12 cellular contexts compared by ENCODE assay signal in the genomic region with DNA sequence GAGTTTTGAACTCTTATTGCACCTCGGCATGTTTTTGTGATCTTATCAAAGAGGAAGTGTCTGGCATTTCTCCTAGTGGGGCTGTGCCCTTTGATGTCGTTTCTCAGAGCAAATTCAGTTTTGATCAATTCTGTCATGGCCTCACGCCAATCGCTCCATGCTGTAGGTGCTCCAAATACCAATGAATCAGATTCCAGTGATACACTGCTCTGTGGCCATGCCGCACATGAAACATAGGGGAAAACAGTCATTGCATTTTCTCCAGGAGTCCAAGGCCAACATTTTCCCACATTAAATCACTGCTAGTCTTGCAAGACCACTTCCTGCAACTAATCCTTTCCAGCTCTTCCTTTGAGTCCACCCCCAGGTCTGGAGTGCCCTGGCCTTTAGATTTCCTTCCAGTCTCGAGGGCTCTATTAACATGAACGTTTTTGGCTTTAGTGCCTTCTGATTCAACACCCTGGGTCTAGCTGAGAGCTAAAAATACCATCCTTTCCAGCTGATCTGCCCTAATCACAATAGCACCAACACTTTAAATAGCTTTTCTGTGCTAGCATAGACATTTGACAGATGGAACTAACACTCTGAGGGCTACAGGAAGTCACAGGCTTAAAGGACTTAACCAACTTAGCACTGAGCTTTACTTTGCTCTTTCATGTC. TPM values are rescaled to one million over a fixed set of nuclear protein-coding genes. Genes with fewer than 3 reads are reported as not detected.
DNase-seq lines count a peak whose midpoint lies in the region; ATAC-seq and TF ChIP-seq lines count a peak whose summit lies in the region.
"Had no signal": no experiment of that assay in that cellular context is flagged by ENCODE, and none has a peak within 500 bp of the region (broad histone marks: within the 10 kb centered on the region; RNA-seq: fewer than 3 reads in every experiment).

No MANE protein-coding gene starts in this region.

- H3K4me1 ChIP-seq in cardiac muscle cell (ENCODE audit: low read depth) = peaks cover 73% of the 10 kb centered on the region
- peaks cover 67% of the 10 kb centered on the region for H3K4me1 ChIP-seq in psoas muscle
- peaks cover 2 to 66% (median 22%) of the 10 kb centered on the region in 4 donors for H3K4me1 ChIP-seq in stomach

- peak; percentile 87 to 92 (median 92) for ATAC-seq in psoas muscle
- no peak for ATAC-seq in HG02798 (IDR thresholded peaks at IDR 0.05; ENCODE audit: poor library complexity, unreplicated experiment)

- no peak for TF ChIP-seq CTCF in cardiac muscle cell (IDR thresholded peaks at IDR 0.05; ENCODE audit: low read depth, low read length)
- no peak for TF ChIP-seq CTCF in psoas muscle (IDR thresholded peaks at IDR 0.05)
- TF ChIP-seq CTCF in stomach (IDR thresholded peaks at IDR 0.05) = no peak

- H3K4me3 ChIP-seq in cardiac muscle cell (no peak overlapping the region), psoas muscle (no peak overlapping the region), stomach (no peak overlapping the region)

- peak; percentile 71 for DNase-seq in ELF-1 (ENCODE audit: low read depth, low spot score)
- peak; percentile 46 for DNase-seq in SW480 (ENCODE audit: low spot score)
- peak; percentile 86 to 89 for DNase-seq in cardiac muscle cell (ENCODE audit: low read depth in 1 of 2, low spot score in 1 of 2)
- DNase-seq in psoas muscle = peak in 1 of 2 donors; percentile 16
- DNase-seq in cerebellum (ENCODE audit: low spot score) = no peak
- no peak for DNase-seq in stomach
- DNase-seq in DMS153 treated with DMSO at 0.1 percent for 48 hours (lab: John Stamatoyannopoulos, UW; ENCODE audit: unreplicated experiment) = no peak
- DNase-seq: activated T-cell treated with anti-CD3 and anti-CD28 coated beads, Interleukin-2, amount 50 U/mL, for 24 hours; GDM1; naive B cell; NCI-H1436 had no signal

- intact Hi-C loops in psoas muscle (cut with DNase I) = loop anchor here in 1 of 2 donors (5.0 kb wide), 1 partner anchor 51 kb away; no protein-coding TSS in a partner anchor
- intact Hi-C loops in stomach (cut with DNase I; ENCODE audit: low total_unique reads) = no loop called here

- H3K27me3 ChIP-seq in cardiac muscle cell (no peaks in the 10 kb centered on the region), psoas muscle (ENCODE audit: insufficient read depth in 3 of 3, low read length in 2 of 3) (no peaks in the 10 kb centered on the region), stomach (no peaks in the 10 kb centered on the region)

- 22 to 25% (median 24%) methylated on average over 7 of the region's 7 CpGs for WGBS in psoas muscle, 3 donors
- WGBS in stomach, 5 donors = 33 to 56% (median 50%) methylated on average over 7 of the region's 7 CpGs

- no peaks in the 10 kb centered on the region for H3K9me3 ChIP-seq in cardiac muscle cell (ENCODE audit: low read depth)
- H3K9me3 ChIP-seq in psoas muscle = no peaks in the 10 kb centered on the region
- H3K9me3 ChIP-seq in stomach = no peaks in the 10 kb centered on the region

- TF ChIP-seq EP300 in stomach (IDR thresholded peaks at IDR 0.05) = no peak

- H3K36me3 ChIP-seq in cardiac muscle cell (no peaks in the 10 kb centered on the region), psoas muscle (ENCODE audit: insufficient read depth in 1 of 2, low read depth in 1 of 2) (peaks cover 3 to 29% of the 10 kb centered on the region in 2 donors), stomach (peaks cover 14 to 95% (median 91%) of the 10 kb centered on the region in 4 donors)

- no peak for TF ChIP-seq POLR2A in stomach (IDR thresholded peaks at IDR 0.05)

- H3K27ac ChIP-seq in cardiac muscle cell (peak overlapping the region; percentile 90), psoas muscle (peak overlapping the region; percentile 80), stomach (peak overlapping the region in 2 of 5 donors; percentile 19 to 36)

RNA-seq across cellular contexts. Expression of a gene that starts 18.2 kb away (rescaled TPM):
- total RNA-seq in cardiac muscle cell (108 and 116 TPM in 2 replicates), psoas muscle (10 to 100 TPM in 1 of 4 donors, 1 to 10 TPM in 3; 5.3 to 10.1 (median 6.9) TPM), cerebellum (5.3 TPM), stomach (under 1 TPM in 3 of 5 donors, not detected in 2; 0.37 to 0.89 (median 0.43) TPM)
- polyA plus RNA-seq in cardiac muscle cell (71.6 and 94.4 TPM in 2 replicates), psoas muscle (10 to 100 TPM in 1 of 3 donors, 1 to 10 TPM in 2; 3.4 to 10.7 (median 6.6) TPM), stomach (1 to 10 TPM in 1 of 3 donors, under 1 TPM in 2; 0.31 to 1.4 (median 0.75) TPM)

RNA-seq across cellular contexts. Expression of a gene that starts 39.8 kb away (rescaled TPM):
- 0.18 TPM in 1 of 2 replicates, not detected in the other for total RNA-seq in cardiac muscle cell
- polyA plus RNA-seq in cardiac muscle cell = 0.11 TPM in 1 of 2 replicates, not detected in the other
- total RNA-seq in psoas muscle = under 1 TPM in 3 of 4 donors, not detected in 1; 0.09 to 0.27 (median 0.10) TPM
- under 1 TPM; 0.04 to 0.19 (median 0.15) TPM for polyA plus RNA-seq in psoas muscle
- total RNA-seq in cerebellum = 0.36 TPM
- total RNA-seq in stomach = under 1 TPM in 1 of 5 donors, not detected in 4; under 0.01 TPM
- polyA plus RNA-seq in stomach = under 1 TPM in 1 of 3 donors, not detected in 2; 0.05 TPM

RNA-seq across cellular contexts. Expression of a gene that starts 47.5 kb away (rescaled TPM):
- total RNA-seq in cardiac muscle cell (0.21 and 0.74 TPM in 2 replicates), psoas muscle (not detected), cerebellum (not detected), stomach (not detected)
- polyA plus RNA-seq in cardiac muscle cell (0.51 and 1.2 TPM in 2 replicates), psoas muscle (under 1 TPM in 1 of 3 donors, not detected in 2; 0.08 TPM), stomach (not detected)

Comparison
In these comparisons a context has a peak if more than half of its experiments do, and no peak if none do; other contexts are left out.
1. DNase-seq: peak in ELF-1 (single experiment), SW480 (single experiment) and cardiac muscle cell (2 of 2); none in cerebellum (single experiment), stomach (single experiment) and DMS153 treated with DMSO at 0.1 percent for 48 hours (single experiment).